ENCODE assay signal across 8 cellular contexts in genomic region chr5:141960449-141961323, GRCh38.
A peak's percentile ranks its signal among the peaks of the same experiment; 100 is the strongest.
DNase-seq lines count a peak whose midpoint lies in the region; ATAC-seq, FAIRE-seq and TF ChIP-seq lines count a peak whose summit lies in the region.

No MANE protein-coding gene starts in this region.

- no peaks in the 10 kb centered on the region for H3K4me1 ChIP-seq in endocrine pancreas (ENCODE audit: control insufficient read depth, insufficient read depth, low read length)
- H3K4me1 ChIP-seq in mucosa of stomach (ENCODE audit: control insufficient read depth, insufficient read depth, low read length): peaks cover 15% of the 10 kb centered on the region

- peak; percentile 88 for TF ChIP-seq CTCF in D721Med (IDR thresholded peaks at IDR 0.05; ENCODE audit: insufficient read depth, missing control alignments)

- H3K9me3 ChIP-seq in endocrine pancreas (ENCODE audit: control insufficient read depth, low read length): no peaks in the 10 kb centered on the region
- no peaks in the 10 kb centered on the region for H3K9me3 ChIP-seq in mucosa of stomach (ENCODE audit: control insufficient read depth, low read length)

- no peaks in the 10 kb centered on the region for H3K27me3 ChIP-seq in endocrine pancreas (ENCODE audit: control insufficient read depth, insufficient read depth, low read length)
- H3K27me3 ChIP-seq in mucosa of stomach (ENCODE audit: control insufficient read depth, insufficient read depth, low read length): no peaks in the 10 kb centered on the region

- H3K9ac ChIP-seq in endocrine pancreas (ENCODE audit: control insufficient read depth, insufficient read depth, low read length) (peak overlapping the region; percentile 7), mucosa of stomach (ENCODE audit: low read length) (peak overlapping the region; percentile 65)

- peak; percentile 84 for ATAC-seq in GM21367 (IDR thresholded peaks at IDR 0.05; ENCODE audit: unreplicated experiment)

- no peak for FAIRE-seq in D721Med (lab: Jason Lieb, UNC)

- DNase-seq in D721Med (ENCODE audit: insufficient read length, low spot score) (peak; percentile 67), HPDE6-E6E7 (ENCODE audit: extremely low spot score) (peak; percentile 86), NOMO-1 treated with DMSO at 0.1 percent for 48 hours (lab: John Stamatoyannopoulos, UW; ENCODE audit: unreplicated experiment) (peak; percentile 95)
- DNase-seq in activated CD8-positive, alpha-beta memory T cell treated with anti-CD3 and anti-CD28 coated beads for 1 hour (ENCODE audit: extremely low read depth in 1 of 2, low read depth in 1 of 2): peak; percentile 75 to 80
- peak; percentile 79 for DNase-seq in stimulated activated CD8-positive, alpha-beta memory T cell treated with anti-CD3 and anti-CD28 coated beads, Interleukin-7, amount 100 ng/mL, for 24 hours (ENCODE audit: low read depth)

- H3K4me3 ChIP-seq in endocrine pancreas (ENCODE audit: control insufficient read depth, insufficient read depth, low read length) (peak overlapping the region; percentile 18), mucosa of stomach (ENCODE audit: low read length) (no peak overlapping the region)

- H3K36me3 ChIP-seq in endocrine pancreas (ENCODE audit: control insufficient read depth, insufficient read depth, low read length) (no peaks in the 10 kb centered on the region), mucosa of stomach (ENCODE audit: control insufficient read depth, insufficient read depth, low read length) (no peaks in the 10 kb centered on the region)
